1 cellular context compared by ENCODE assay signal in genomic region chr5:72109051-72109411, GRCh38.
TF ChIP-seq lines count a peak whose summit lies in the region.

No MANE protein-coding gene starts in this region.

TF ChIP-seq in SK-N-SH, 30 proteins besides CTCF, POLR2A, EP300 and RAD21 (continued from another document):
- no peak for TF ChIP-seq NFIC (IDR thresholded peaks at IDR 0.05; ENCODE audit: borderline replicate concordance)
- no peak for TF ChIP-seq TEAD4 (IDR thresholded peaks at IDR 0.05; ENCODE audit: borderline replicate concordance, insufficient read depth)
- TF ChIP-seq POLR2AphosphoS5 (IDR thresholded peaks at IDR 0.05; ENCODE audit: low read depth, low read length) = no peak; the same call in 1 of the 2 replicates
- TF ChIP-seq SIN3A (IDR thresholded peaks at IDR 0.05; ENCODE audit: borderline replicate concordance, low read depth, low read length) = no peak
- TF ChIP-seq REST (IDR thresholded peaks at IDR 0.05; ENCODE audit: low read depth, low read length) = no peak
- TF ChIP-seq TAF1 (IDR thresholded peaks at IDR 0.05; ENCODE audit: borderline replicate concordance, low read depth, low read length) = no peak
